1 cellular context compared by ENCODE assay signal in genomic region chr18:31329787-31330438, GRCh38.
TF ChIP-seq lines count a peak whose summit lies in the region.

No MANE protein-coding gene starts in this region.

TF ChIP-seq in WTC11, 78 proteins besides CTCF, POLR2A, EP300 and RAD21 (continued from another document):
- TF ChIP-seq E2F5 (CRISPR knock-in tag; IDR thresholded peaks at IDR 0.05) (no peak), USF1 (CRISPR knock-in tag; IDR thresholded peaks at IDR 0.05) (no peak), MYBL2 (CRISPR knock-in tag; IDR thresholded peaks at IDR 0.05) (no peak), JUN (CRISPR knock-in tag; IDR thresholded peaks at IDR 0.05) (no peak), TP53 (CRISPR knock-in tag; IDR thresholded peaks at IDR 0.05) (no peak), KAT7 (CRISPR knock-in tag; IDR thresholded peaks at IDR 0.05; ENCODE audit: borderline replicate concordance) (no peak)
- TF ChIP-seq, protein P1, sequence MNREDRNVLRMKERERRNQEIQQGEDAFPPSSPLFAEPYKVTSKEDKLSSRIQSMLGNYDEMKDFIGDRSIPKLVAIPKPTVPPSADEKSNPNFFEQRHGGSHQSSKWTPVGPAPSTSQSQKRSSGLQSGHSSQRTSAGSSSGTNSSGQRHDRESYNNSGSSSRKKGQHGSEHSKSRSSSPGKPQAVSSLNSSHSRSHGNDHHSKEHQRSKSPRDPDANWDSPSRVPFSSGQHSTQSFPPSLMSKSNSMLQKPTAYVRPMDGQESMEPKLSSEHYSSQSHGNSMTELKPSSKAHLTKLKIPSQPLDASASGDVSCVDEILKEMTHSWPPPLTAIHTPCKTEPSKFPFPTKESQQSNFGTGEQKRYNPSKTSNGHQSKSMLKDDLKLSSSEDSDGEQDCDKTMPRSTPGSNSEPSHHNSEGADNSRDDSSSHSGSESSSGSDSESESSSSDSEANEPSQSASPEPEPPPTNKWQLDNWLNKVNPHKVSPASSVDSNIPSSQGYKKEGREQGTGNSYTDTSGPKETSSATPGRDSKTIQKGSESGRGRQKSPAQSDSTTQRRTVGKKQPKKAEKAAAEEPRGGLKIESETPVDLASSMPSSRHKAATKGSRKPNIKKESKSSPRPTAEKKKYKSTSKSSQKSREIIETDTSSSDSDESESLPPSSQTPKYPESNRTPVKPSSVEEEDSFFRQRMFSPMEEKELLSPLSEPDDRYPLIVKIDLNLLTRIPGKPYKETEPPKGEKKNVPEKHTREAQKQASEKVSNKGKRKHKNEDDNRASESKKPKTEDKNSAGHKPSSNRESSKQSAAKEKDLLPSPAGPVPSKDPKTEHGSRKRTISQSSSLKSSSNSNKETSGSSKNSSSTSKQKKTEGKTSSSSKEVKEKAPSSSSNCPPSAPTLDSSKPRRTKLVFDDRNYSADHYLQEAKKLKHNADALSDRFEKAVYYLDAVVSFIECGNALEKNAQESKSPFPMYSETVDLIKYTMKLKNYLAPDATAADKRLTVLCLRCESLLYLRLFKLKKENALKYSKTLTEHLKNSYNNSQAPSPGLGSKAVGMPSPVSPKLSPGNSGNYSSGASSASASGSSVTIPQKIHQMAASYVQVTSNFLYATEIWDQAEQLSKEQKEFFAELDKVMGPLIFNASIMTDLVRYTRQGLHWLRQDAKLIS (CRISPR knock-in tag; IDR thresholded peaks at IDR 0.05; ENCODE audit: borderline replicate concordance) = no peak
